Comparison of ENCODE assay signal across 8 cellular contexts in genomic region chr3:151146071-151146730, GRCh38. TPM values are rescaled to one million over a fixed set of nuclear protein-coding genes. Genes with fewer than 3 reads are reported as not detected.
DNase-seq lines count a peak whose midpoint lies in the region; ATAC-seq lines count a peak whose summit lies in the region.

No MANE protein-coding gene starts in this region.

- peak in 3 of 4 experiments; percentile 4 to 11 (median 4) for DNase-seq in activated CD4-positive, CD25-positive, alpha-beta regulatory T cell (lab: John Stamatoyannopoulos, UW)
- no peak for DNase-seq in activated CD4-positive, CD25-positive, alpha-beta regulatory T cell treated with anti-CD3 and anti-CD28 coated beads, Interleukin-2, amount 50 U/mL, for 72 hours
- DNase-seq in NCI-H1092 (lab: John Stamatoyannopoulos, UW): peak; percentile 72
- DNase-seq in SK-MEL-5 (ENCODE audit: low read depth, low spot score): peak; percentile 86
- peak; percentile 93 for DNase-seq in adipocyte (ENCODE audit: low read depth)
- DNase-seq in cardiac septum (ENCODE audit: low spot score): peak; percentile 86
- DNase-seq in posterior vena cava (ENCODE audit: low spot score): peak; percentile 86

- intact Hi-C loops in cardiac septum (cut with DNase I): loop anchor here (1.0 to 5.0 kb wide), 6 partner anchors 59 to 425 kb away; partner anchors contain the start of gene MED12L
- intact Hi-C loops in posterior vena cava (cut with DNase I): loop anchor here (5.0 to 10.0 kb wide), 2 partner anchors 359 to 361 kb away; no protein-coding TSS in a partner anchor

- H3K9me3 ChIP-seq in adipocyte (ENCODE audit: control insufficient read depth, low read length): no peaks in the 10 kb centered on the region

- peaks cover 13% of the 10 kb centered on the region for H3K4me1 ChIP-seq in adipocyte (ENCODE audit: control insufficient read depth, insufficient read depth, low read length)

- no peaks in the 10 kb centered on the region for H3K36me3 ChIP-seq in adipocyte (ENCODE audit: control insufficient read depth, insufficient read depth, low read length, severe bottlenecking)

- in situ Hi-C loops in SK-MEL-5 (cut with HindIII; ENCODE audit: low pct_unique_long_range_greater_than_20kb, low sequenced_read_pairs): no loop called here

- no peak overlapping the region for H3K9ac ChIP-seq in adipocyte (ENCODE audit: low read length)

- H3K4me3 ChIP-seq in adipocyte (ENCODE audit: low read length): peak overlapping the region; percentile 57

- ATAC-seq in HG02623 (IDR thresholded peaks at IDR 0.05; ENCODE audit: unreplicated experiment): peak; percentile 94

- peaks cover 17% of the 10 kb centered on the region for H3K27me3 ChIP-seq in adipocyte (replicated peaks; ENCODE audit: control insufficient read depth, insufficient read depth, low read length)

RNA-seq across cellular contexts. Expression of gene GPR171, which starts 56.8 kb away (rescaled TPM):
- total RNA-seq in SK-MEL-5 (2014; rRNA removed; shearing (Covaris generic)): not detected in 2 replicates
- not detected in 2 replicates for polyA plus RNA-seq in SK-MEL-5 (2015; cell fraction: cytosol; rRNA removed)
- not detected in 2 replicates for polyA plus RNA-seq in SK-MEL-5 (2015; cell fraction: nucleus; rRNA removed)
- total RNA-seq in cardiac septum (0.32 TPM), posterior vena cava (1 to 10 TPM in 1 of 2 donors, under 1 TPM in 1; 0.83 to 1.4 TPM)
